ENCODE assay signal across 16 cellular contexts in the genomic region with DNA sequence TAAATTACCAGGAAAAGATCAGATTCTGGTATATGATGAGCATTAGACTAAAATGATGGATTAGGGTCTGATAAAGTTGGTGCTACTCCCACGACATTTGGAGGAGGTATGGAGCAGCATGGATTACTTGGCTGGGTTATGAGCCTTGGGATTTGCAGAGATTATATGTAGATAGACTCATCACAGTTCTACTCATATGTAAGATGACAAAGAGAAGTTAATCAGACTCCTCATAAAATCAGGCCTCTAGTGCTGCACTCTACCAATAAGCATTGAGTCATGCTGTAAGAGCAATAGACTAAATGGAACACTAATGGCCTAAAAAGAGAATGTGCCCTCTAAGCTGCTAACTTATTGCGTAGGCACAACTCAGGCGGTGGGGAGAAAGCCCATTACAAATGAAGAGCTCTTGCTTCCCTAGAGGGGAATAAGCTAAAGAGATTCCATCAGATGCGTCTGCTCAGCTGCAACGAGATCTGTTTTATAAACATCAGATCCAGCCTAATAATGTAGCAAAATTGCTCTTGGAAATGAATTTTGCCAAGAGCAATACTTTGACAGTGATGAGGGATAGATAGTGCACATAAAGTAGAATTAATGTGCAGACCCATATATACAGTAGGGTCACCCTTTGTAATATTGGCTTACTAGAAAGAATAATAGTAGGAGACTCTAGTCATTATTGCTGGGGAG.
"Had no signal": no experiment of that assay in that cellular context is flagged by ENCODE, and none has a peak within 500 bp of the region (broad histone marks: within the 10 kb centered on the region; RNA-seq: fewer than 3 reads in every experiment).

No MANE protein-coding gene starts in this region.

- H3K4me1 ChIP-seq: gastroesophageal sphincter, heart left ventricle, pancreas, testis had no signal

- DNase-seq: activated CD4-positive, alpha-beta T cell treated with anti-CD3 and anti-CD28 coated beads for 48 hours; activated CD4-positive, CD25-positive, alpha-beta regulatory T cell; activated CD8-positive, alpha-beta T cell treated with anti-CD3 and anti-CD28 coated beads for 36 hours; activated gamma-delta T cell; activated T-cell treated with anti-CD3 and anti-CD28 coated beads, Interleukin-2, amount 50 U/mL, for 48 hours; amniotic stem cell; heart left ventricle; mesendoderm; naive thymus-derived CD4-positive, alpha-beta T cell; pancreas; stimulated activated CD4-positive, alpha-beta T cell treated with anti-CD3 and anti-CD28 coated beads, Interleukin-2, amount 100 ng/mL, for 24 hours; T-helper 1 cell; T-helper 9 cell; testis had no signal

- H3K9me3 ChIP-seq: gastroesophageal sphincter, heart left ventricle, pancreas, testis had no signal

- H3K27ac ChIP-seq: cardiac muscle cell, gastroesophageal sphincter, heart left ventricle, pancreas, testis had no signal

- H3K27me3 ChIP-seq: cardiac muscle cell, gastroesophageal sphincter, heart left ventricle, pancreas, testis had no signal

- H3K4me3 ChIP-seq: cardiac muscle cell, gastroesophageal sphincter, heart left ventricle, pancreas, testis had no signal

- ATAC-seq: activated CD8-positive, alpha-beta T cell treated with anti-CD3 and anti-CD28 coated beads for 36 hours; gastroesophageal sphincter; heart left ventricle; naive thymus-derived CD4-positive, alpha-beta T cell; pancreas had no signal
